Comparison of ENCODE assay signal across 14 cellular contexts in the genomic region with DNA sequence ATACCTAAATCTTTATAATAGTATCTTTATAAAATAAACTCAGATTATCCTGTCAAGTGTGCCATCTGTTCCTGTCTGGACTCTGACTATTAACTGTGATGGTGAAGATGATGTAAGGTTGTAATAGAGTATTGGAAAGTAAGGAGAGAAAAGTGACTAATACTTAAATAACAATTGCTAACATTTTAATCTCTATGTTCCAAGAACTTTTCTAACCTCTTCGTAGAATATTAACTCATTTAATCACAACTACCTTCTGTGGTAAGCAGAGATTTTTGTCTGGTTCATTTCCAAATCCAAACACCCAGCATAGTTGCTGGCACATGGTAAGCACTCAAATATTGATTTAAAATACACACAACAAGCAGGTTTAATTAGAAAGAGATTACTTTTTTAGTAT. TPM values are rescaled to one million over a fixed set of nuclear protein-coding genes. Genes with fewer than 3 reads are reported as not detected.
DNase-seq lines count a peak whose midpoint lies in the region; ATAC-seq, FAIRE-seq and TF ChIP-seq lines count a peak whose summit lies in the region.
"Had no signal": no experiment of that assay in that cellular context is flagged by ENCODE, and none has a peak within 500 bp of the region (broad histone marks: within the 10 kb centered on the region; RNA-seq: fewer than 3 reads in every experiment).

No MANE protein-coding gene starts in this region.

- H3K4me1 Mint-ChIP-seq in neural progenitor cell: peaks cover 25% of the 10 kb centered on the region

- TF ChIP-seq CTCF in SK-N-SH (IDR thresholded peaks at IDR 0.05) (no peak), K562 (IDR thresholded peaks at IDR 0.05 in 2 of 3, conservative IDR thresholded peaks at IDR 0.05 in 1 of 3; ENCODE audit: insufficient read depth in 2 of 3, low read depth in 1 of 3, low read length in 3 of 3) (no peak), neural progenitor cell (IDR thresholded peaks at IDR 0.05) (no peak)

- peaks cover 9% of the 10 kb centered on the region for H3K36me3 Mint-ChIP-seq in neural progenitor cell

- no peaks in the 10 kb centered on the region for H3K9me2 ChIP-seq in SK-N-SH

- no peak for TF ChIP-seq POLR2A in K562 (conservative IDR thresholded peaks at IDR 0.05)

- BruUV-seq in K562 (replicated peaks; lab: Mats Ljungman, UMichigan): no TSS peak

- DNase-seq in SK-N-SH: no peak
- no peak for DNase-seq in MG63
- DNase-seq in K562 (ENCODE audit: extremely low read depth in 1 of 4, low spot score in 3 of 4): no peak
- no peak for DNase-seq in neural progenitor cell (ENCODE audit: low spot score)
- DNase-seq in NCI-H1417 (lab: John Stamatoyannopoulos, UW): no peak
- DNase-seq: DMS79, NCI-H2029 treated with DMSO at 0.1 percent for 48 hours, T-helper 9 cell had no signal

- H3K4me2 ChIP-seq in SK-N-SH (peak overlapping the region; percentile 90), K562 (ENCODE audit: insufficient read depth, low read length) (peak overlapping the region; percentile 99; the same call in 1 of the 2 replicates), neural progenitor cell (peak overlapping the region; percentile 95)

- ATAC-seq in SK-N-SH treated with all-trans-retinoic acid at 6 μM for 48 hours (no peak), K562 (no peak), HG02642 (IDR thresholded peaks at IDR 0.05; ENCODE audit: poor library complexity, unreplicated experiment) (no peak), GM18907 (IDR thresholded peaks at IDR 0.05; ENCODE audit: unreplicated experiment) (no peak)

- peaks cover 72% of the 10 kb centered on the region for H3K79me2 ChIP-seq in SK-N-SH (ENCODE audit: insufficient read depth)
- peaks cover 79% of the 10 kb centered on the region for H3K79me2 ChIP-seq in K562 (ENCODE audit: control insufficient read depth, insufficient read depth, low read length)
- H3K79me2 ChIP-seq in neural progenitor cell (ENCODE audit: low read depth): peaks cover 76% of the 10 kb centered on the region

- POLR2A ChIA-PET in SK-N-SH (lab: Yijun Ruan, JAX): no interaction called here
- POLR2A ChIA-PET in K562 (lab: Yijun Ruan, JAX): interaction anchor here (0.8 to 5.6 kb wide), 7 partner anchors 8 to 119 kb away, joined by 3 to 149 read pairs (median 3); no protein-coding TSS in a partner anchor

- H3K4me1 ChIP-seq in SK-N-SH (ENCODE audit: control insufficient read depth in 1 of 2, insufficient read depth in 2 of 2, low read depth in 1 of 2, low read length in 1 of 2): peaks cover 0 to 14% of the 10 kb centered on the region in 2 experiments; a peak in 2 of 4 replicates
- peaks cover 18 to 21% of the 10 kb centered on the region in 2 experiments; a peak in 4 of 5 replicates for H3K4me1 ChIP-seq in K562 (replicated peaks in 1 of 2; ENCODE audit: control insufficient read depth in 2 of 2, insufficient read depth in 2 of 2, low read length in 2 of 2)
- H3K4me1 ChIP-seq in neural progenitor cell: peaks cover 23% of the 10 kb centered on the region

- peak overlapping the region; percentile 97 for H3K4me3 Mint-ChIP-seq in neural progenitor cell
- H3K4me3 Mint-ChIP-seq: memory B cell had no signal

- no peak overlapping the region for H3K4me3 ChIP-seq in SK-N-SH (ENCODE audit: low read depth in 2 of 2, low read length in 1 of 2)
- peak overlapping the region; percentile 5; the same call in 1 of the 2 replicates for H3K4me3 ChIP-seq in MG63
- H3K4me3 ChIP-seq in K562: peak overlapping the region; percentile 80; the same call in 1 of the 2 replicates
- peak overlapping the region; percentile 89 for H3K4me3 ChIP-seq in neural progenitor cell
- H3K4me3 ChIP-seq: coronary artery had no signal

- H3K9me1 ChIP-seq in K562 (ENCODE audit: control insufficient read depth, insufficient read depth, low read length): no peaks in the 10 kb centered on the region

- peaks cover 5% of the 10 kb centered on the region for H3K27me3 Mint-ChIP-seq in neural progenitor cell (ENCODE audit: insufficient read depth, low read depth)
- H3K27me3 Mint-ChIP-seq: memory B cell had no signal

- no peak for TF ChIP-seq RAD21 in SK-N-SH (IDR thresholded peaks at IDR 0.05; ENCODE audit: low read length)
- no peak for TF ChIP-seq RAD21 in K562 (CRISPR knock-in tag; conservative IDR thresholded peaks at IDR 0.05 in 1 of 2, IDR thresholded peaks at IDR 0.05 in 1 of 2)

- H4K20me1 ChIP-seq in SK-N-SH (ENCODE audit: insufficient read depth): peaks cover 57% of the 10 kb centered on the region
- H4K20me1 ChIP-seq in K562 (replicated peaks; ENCODE audit: control insufficient read depth, insufficient read depth, low read length): peaks cover 28% of the 10 kb centered on the region
- H4K20me1 ChIP-seq in neural progenitor cell (ENCODE audit: low read depth): peaks cover 48% of the 10 kb centered on the region

- intact Hi-C loops in K562 (cut with micrococcal nuclease): no loop called here

- H3K9me3 ChIP-seq in SK-N-SH (no peaks in the 10 kb centered on the region), MG63 (no peaks in the 10 kb centered on the region), K562 (replicated peaks; ENCODE audit: control insufficient read depth, insufficient read depth, low read depth, low read length) (no peaks in the 10 kb centered on the region), neural progenitor cell (ENCODE audit: low read depth) (no peaks in the 10 kb centered on the region)

- 78% methylated on average over 1 of the region's 1 CpG for WGBS in SK-N-SH (ENCODE audit: low lambda C conversion rate)
- WGBS in K562 (ENCODE audit: insufficient coverage, low coverage, missing lambda C conversion rate): 15% methylated on average over 1 of the region's 1 CpG

- FAIRE-seq in K562 (lab: Jason Lieb, UNC): no peak

- H3F3A ChIP-seq in SK-N-SH (replicated peaks; ENCODE audit: insufficient read depth) (peaks cover 16% of the 10 kb centered on the region), neural progenitor cell (ENCODE audit: low read depth) (peaks cover 15% of the 10 kb centered on the region)

- H3K36me3 ChIP-seq in SK-N-SH (replicated peaks in 1 of 2; ENCODE audit: control insufficient read depth in 1 of 2, insufficient read depth in 2 of 2, low read length in 1 of 2) (peaks cover 4 to 16% of the 10 kb centered on the region in 2 experiments), MG63 (peaks cover 11% of the 10 kb centered on the region; the same call in 1 of the 2 replicates), K562 (ENCODE audit: control insufficient read depth, insufficient read depth, low read length) (peaks cover 39% of the 10 kb centered on the region), neural progenitor cell (no peaks in the 10 kb centered on the region)

- TF ChIP-seq EP300 in SK-N-SH (IDR thresholded peaks at IDR 0.05; ENCODE audit: borderline replicate concordance in 1 of 2, low read depth in 1 of 2, low read length in 1 of 2): no peak
- TF ChIP-seq EP300 in K562 (IDR thresholded peaks at IDR 0.05; ENCODE audit: low read length): no peak

- CTCF ChIA-PET in SK-N-SH (lab: Yijun Ruan, JAX): interaction anchor here (1.4 to 1.6 kb wide), 2 partner anchors 39 to 111 kb away, joined by 4 to 5 read pairs; no protein-coding TSS in a partner anchor
- CTCF ChIA-PET in K562 (lab: Yijun Ruan, JAX; ENCODE audit: low intra/inter-chr PET ratio): no interaction called here

- no peak overlapping the region for H3K27ac Mint-ChIP-seq in neural progenitor cell
- H3K27ac Mint-ChIP-seq: memory B cell had no signal

- no peaks in the 10 kb centered on the region for H3K27me3 ChIP-seq in SK-N-SH (ENCODE audit: insufficient read depth)
- H3K27me3 ChIP-seq in MG63: no peaks in the 10 kb centered on the region
- H3K27me3 ChIP-seq in K562 (ENCODE audit: control insufficient read depth in 2 of 2, insufficient read depth in 2 of 2, low read length in 2 of 2): no peaks in the 10 kb centered on the region
- H3K27me3 ChIP-seq in neural progenitor cell: no peaks in the 10 kb centered on the region

- in situ Hi-C loops in K562 (cut with MboI): no loop called here

- H2AFZ ChIP-seq in SK-N-SH (ENCODE audit: low read depth) (no peak overlapping the region), K562 (ENCODE audit: low read depth, low read length) (no peak overlapping the region), neural progenitor cell (replicated peaks) (no peak overlapping the region)

- H3K27ac ChIP-seq in SK-N-SH (ENCODE audit: low read depth in 2 of 2, low read length in 1 of 2) (no peak overlapping the region), K562 (ENCODE audit: extremely low read depth, low read depth, low read length) (no peak overlapping the region), neural progenitor cell (no peak overlapping the region)
- H3K27ac ChIP-seq: 22Rv1, coronary artery had no signal

- H3K9ac ChIP-seq in SK-N-SH (0 out of 2 replicates have a peak overlapping the region, but pooled peaks have one; percentile 95), K562 (ENCODE audit: insufficient read depth in 1 of 2, low read depth in 2 of 2, low read length in 2 of 2) (no peak overlapping the region; a peak in 1 of 4 replicates), neural progenitor cell (no peak overlapping the region)

- H3K9me3 Mint-ChIP-seq in neural progenitor cell: no peaks in the 10 kb centered on the region
- H3K9me3 Mint-ChIP-seq: memory B cell had no signal

TF ChIP-seq in SK-N-SH treated with all-trans-retinoic acid at 6 μM for 48 hours, 23 proteins besides CTCF, POLR2A, EP300 and RAD21 (continues in another document):
- no peak for TF ChIP-seq ESRRG (CRISPR knock-in tag; IDR thresholded peaks at IDR 0.05)

RNA-seq across cellular contexts. Expression of a gene that starts 2.5 kb away (rescaled TPM):
- polyA plus RNA-seq in SK-N-SH (2012; rRNA removed) (27.8 and 32.7 TPM in 2 replicates), K562 (2011; rRNA removed) (92.3 and 125 TPM in 2 replicates), K562 (2014; fragmentation: Illumina TruSeq; extraction: Trizol) (123 and 124 TPM in 2 replicates), K562 (2014; fragmentation: Nextera tagmentation; extraction: Ambion mirVana) (10 to 100 TPM; 35.8 to 46.0 TPM), K562 (2014; rRNA removed) (87.2 and 93.9 TPM in 2 replicates)
- polyA plus RNA-seq in SK-N-SH (2012; cell fraction: cytosol; rRNA removed): 25.6 and 29.9 TPM in 2 replicates
- polyA plus RNA-seq in SK-N-SH (2012; cell fraction: nucleus; rRNA removed): 27.1 and 34.5 TPM in 2 replicates
- 23.9 and 24.5 TPM in 2 replicates for total RNA-seq in MG63 (2014; rRNA removed; shearing (Covaris generic); ENCODE audit: low replicate concordance)
- 125 and 155 TPM in 2 replicates for total RNA-seq in K562 (2011; cell fraction: chromatin; rRNA removed; ENCODE audit: low replicate concordance)
- 66.7 and 71.2 TPM in 2 replicates for total RNA-seq in K562 (2011; cell fraction: nucleolus; rRNA removed)
- 79.6 and 84.8 TPM in 2 replicates for total RNA-seq in K562 (2011; cell fraction: nucleoplasm; rRNA removed)
- total RNA-seq in K562 (2014; rRNA removed) (97.4 and 108 TPM in 2 replicates), K562 (2014; rRNA removed; fragmentation: Illumina TruSeq; extraction: Trizol) (110 and 113 TPM in 2 replicates), K562 (2015; rRNA removed; fragmentation: Illumina TruSeq; extraction: Trizol) (112 and 120 TPM in 2 replicates), K562 (2021) (111 and 118 TPM in 2 replicates), neural progenitor cell (ENCODE audit: low replicate concordance) (88.2 and 96.2 TPM in 2 replicates)
- 91.4 and 102 TPM in 2 replicates for polyA plus RNA-seq in K562 (2011; cell fraction: cytosol; rRNA removed)
- polyA plus RNA-seq in K562 (2011; cell fraction: nucleus; rRNA removed): 131 and 151 TPM in 2 replicates
- 89.9 and 94.1 TPM in 2 replicates for polyA plus RNA-seq in K562 (2012)
- polyA minus RNA-seq in K562 (2011; rRNA and poly(A)+ RNA removed): 177 and 236 TPM in 2 replicates
- 67.4 and 93.8 TPM in 2 replicates for polyA minus RNA-seq in K562 (2011; cell fraction: cytosol; rRNA and poly(A)+ RNA removed)
- polyA minus RNA-seq in K562 (2011; cell fraction: nucleus; rRNA and poly(A)+ RNA removed): 61.0 and 114 TPM in 2 replicates

Comparison
In these comparisons a context has a peak if more than half of its experiments do, and no peak if none do; other contexts are left out.
1. H3K4me3 ChIP-seq: peak in MG63 (single experiment), K562 (single experiment) and neural progenitor cell (single experiment); none in SK-N-SH (0 of 2).
2. Peak in every context shown above with its lines, with median percentiles within 50 percentile points of each other: H3K4me2 ChIP-seq.